Comparison of ENCODE assay signal across 8 cellular contexts in the genomic region with DNA sequence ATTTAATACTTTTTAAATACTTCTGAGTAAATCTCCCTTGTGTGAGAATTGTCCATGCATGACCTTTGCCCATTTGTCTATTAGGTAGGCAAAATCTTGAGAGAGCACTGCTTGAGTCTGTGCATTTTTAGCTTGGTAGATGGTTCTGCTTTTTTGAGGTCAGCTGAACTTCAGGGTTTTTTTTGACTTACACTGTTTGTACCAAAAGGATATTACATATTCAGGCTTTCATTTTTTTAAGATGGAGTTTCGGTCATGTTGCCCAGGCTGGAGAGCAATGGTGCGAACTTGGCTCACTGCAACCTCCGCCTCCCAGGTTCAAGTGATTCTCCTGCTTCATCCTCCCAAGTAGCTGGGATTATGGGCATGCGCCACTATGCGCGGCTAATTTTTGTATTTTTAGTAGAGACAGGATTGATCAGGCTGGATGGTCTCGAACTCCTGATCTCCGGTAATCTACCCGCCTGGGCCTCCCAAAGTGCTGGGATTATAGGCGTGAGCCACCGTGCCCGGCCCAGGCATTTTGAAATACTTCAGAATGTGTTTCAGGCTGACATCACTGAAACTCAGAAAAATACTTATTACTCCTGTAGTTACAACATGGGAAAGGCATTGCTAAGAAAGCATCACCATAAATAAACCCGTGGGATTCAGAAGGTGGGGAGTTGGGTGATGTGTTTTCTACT. TPM values are rescaled to one million over a fixed set of nuclear protein-coding genes. Genes with fewer than 3 reads are reported as not detected.
DNase-seq lines count a peak whose midpoint lies in the region; ATAC-seq and TF ChIP-seq lines count a peak whose summit lies in the region.

No MANE protein-coding gene starts in this region.

- H3K4me1 Mint-ChIP-seq in activated T-helper 2 cell treated with anti-CD3 and anti-CD28 coated beads, Interferon-gamma antibody, Interleukin-2, Interleukin-4, amounts not matched to agents 10 μg/mL and 5 μg/mL and 100 μg/mL, durations not matched to agents 14 hours and 24 hours and 36 hours (ENCODE audit: low read depth): peaks cover 25% of the 10 kb centered on the region
- peaks cover 34% of the 10 kb centered on the region for H3K4me1 Mint-ChIP-seq in T-helper 2 cell treated with Interferon-gamma antibody and Interleukin-4, amounts not matched to agents 5 μg/mL and 100 μg/mL, for 36 hours (ENCODE audit: low read depth)

- DNase-seq in dedifferentiated amniotic fluid mesenchymal stem cell (ENCODE audit: extremely low spot score) (peak; percentile 16), KG1 (lab: John Stamatoyannopoulos, UW) (no peak), T-helper 1 cell (no peak)
- DNase-seq in activated T-helper 2 cell treated with anti-CD3 and anti-CD28 coated beads, Interferon-gamma antibody, Interleukin-2, Interleukin-4, amounts not matched to agents 10 μg/mL and 5 μg/mL and 100 μg/mL, durations not matched to agents 14 hours and 24 hours and 36 hours (ENCODE audit: low spot score): no peak
- no peak for DNase-seq in T-helper 2 cell treated with Interferon-gamma antibody and Interleukin-4, amounts not matched to agents 5 μg/mL and 100 μg/mL, for 36 hours (ENCODE audit: low spot score)

- no peaks in the 10 kb centered on the region for H3K27me3 ChIP-seq in DOHH2 (ENCODE audit: control insufficient read depth, low read length)

- intact Hi-C loops in activated T-helper 2 cell treated with anti-CD3 and anti-CD28 coated beads, Interferon-gamma antibody, Interleukin-2, Interleukin-4, amounts not matched to agents 10 μg/mL and 5 μg/mL and 100 μg/mL, durations not matched to agents 14 hours and 24 hours and 36 hours (cut with micrococcal nuclease): no loop called here

- peaks cover 45% of the 10 kb centered on the region for H3F3A ChIP-seq in DOHH2 (ENCODE audit: control insufficient read depth, insufficient read depth)

- TF ChIP-seq CTCF in DOHH2 (IDR thresholded peaks at IDR 0.05; ENCODE audit: low read depth, low read length, poor library complexity, severe bottlenecking): no peak

- H3K9me2 ChIP-seq in DOHH2 (replicated peaks; ENCODE audit: control insufficient read depth, low read length): no peaks in the 10 kb centered on the region

- peaks cover 100% of the 10 kb centered on the region for H3K79me2 ChIP-seq in DOHH2 (ENCODE audit: control insufficient read depth, low read length)

- H3K4me1 ChIP-seq in DOHH2 (ENCODE audit: control insufficient read depth, low read length): peaks cover 92% of the 10 kb centered on the region

- peaks cover 14% of the 10 kb centered on the region for H3K36me3 Mint-ChIP-seq in activated T-helper 2 cell treated with anti-CD3 and anti-CD28 coated beads, Interferon-gamma antibody, Interleukin-2, Interleukin-4, amounts not matched to agents 10 μg/mL and 5 μg/mL and 100 μg/mL, durations not matched to agents 14 hours and 24 hours and 36 hours (ENCODE audit: low read depth)
- peaks cover 17% of the 10 kb centered on the region for H3K36me3 Mint-ChIP-seq in T-helper 2 cell treated with Interferon-gamma antibody and Interleukin-4, amounts not matched to agents 5 μg/mL and 100 μg/mL, for 36 hours (ENCODE audit: low read depth)

- peak overlapping the region; percentile 78 for H3K4me2 ChIP-seq in DOHH2 (ENCODE audit: low read length)

- peak overlapping the region; percentile 70 for H3K4me3 ChIP-seq in DOHH2 (ENCODE audit: low read length)

- no peaks in the 10 kb centered on the region for H3K9me3 ChIP-seq in DOHH2 (ENCODE audit: control insufficient read depth, insufficient read depth, low read length)

- H3K27ac ChIP-seq in DOHH2 (ENCODE audit: low read depth, low read length): peak overlapping the region; percentile 88

- H4K20me1 ChIP-seq in DOHH2 (ENCODE audit: control insufficient read depth, insufficient read depth, low read depth, low read length): peaks cover 4% of the 10 kb centered on the region; the same call in 1 of the 2 replicates

- H3K9me3 Mint-ChIP-seq in activated T-helper 2 cell treated with anti-CD3 and anti-CD28 coated beads, Interferon-gamma antibody, Interleukin-2, Interleukin-4, amounts not matched to agents 10 μg/mL and 5 μg/mL and 100 μg/mL, durations not matched to agents 14 hours and 24 hours and 36 hours: no peaks in the 10 kb centered on the region
- H3K9me3 Mint-ChIP-seq in T-helper 2 cell treated with Interferon-gamma antibody and Interleukin-4, amounts not matched to agents 5 μg/mL and 100 μg/mL, for 36 hours: no peaks in the 10 kb centered on the region

- no peak overlapping the region for H3K4me3 Mint-ChIP-seq in activated T-helper 2 cell treated with anti-CD3 and anti-CD28 coated beads, Interferon-gamma antibody, Interleukin-2, Interleukin-4, amounts not matched to agents 10 μg/mL and 5 μg/mL and 100 μg/mL, durations not matched to agents 14 hours and 24 hours and 36 hours (ENCODE audit: low read depth)
- no peak overlapping the region for H3K4me3 Mint-ChIP-seq in T-helper 2 cell treated with Interferon-gamma antibody and Interleukin-4, amounts not matched to agents 5 μg/mL and 100 μg/mL, for 36 hours

- no peaks in the 10 kb centered on the region for H3K27me3 Mint-ChIP-seq in activated T-helper 2 cell treated with anti-CD3 and anti-CD28 coated beads, Interferon-gamma antibody, Interleukin-2, Interleukin-4, amounts not matched to agents 10 μg/mL and 5 μg/mL and 100 μg/mL, durations not matched to agents 14 hours and 24 hours and 36 hours (ENCODE audit: low read depth)
- no peaks in the 10 kb centered on the region for H3K27me3 Mint-ChIP-seq in T-helper 2 cell treated with Interferon-gamma antibody and Interleukin-4, amounts not matched to agents 5 μg/mL and 100 μg/mL, for 36 hours (ENCODE audit: low read depth)

- peak; percentile 67 for ATAC-seq in GM19468 (IDR thresholded peaks at IDR 0.05; ENCODE audit: extremely low read depth, unreplicated experiment)
- ATAC-seq in HG03457 (IDR thresholded peaks at IDR 0.05; ENCODE audit: unreplicated experiment): peak; percentile 43

- no peak overlapping the region for H3K27ac Mint-ChIP-seq in activated T-helper 2 cell treated with anti-CD3 and anti-CD28 coated beads, Interferon-gamma antibody, Interleukin-2, Interleukin-4, amounts not matched to agents 10 μg/mL and 5 μg/mL and 100 μg/mL, durations not matched to agents 14 hours and 24 hours and 36 hours
- no peak overlapping the region for H3K27ac Mint-ChIP-seq in T-helper 2 cell treated with Interferon-gamma antibody and Interleukin-4, amounts not matched to agents 5 μg/mL and 100 μg/mL, for 36 hours

- H3K36me3 ChIP-seq in DOHH2 (ENCODE audit: control insufficient read depth, low read length): peaks cover 17% of the 10 kb centered on the region

RNA-seq across cellular contexts. Expression of gene RASSF3, which starts 11.1 kb away (rescaled TPM):
- total RNA-seq in activated T-helper 2 cell treated with anti-CD3 and anti-CD28 coated beads, Interferon-gamma antibody, Interleukin-2, Interleukin-4, amounts not matched to agents 10 μg/mL and 5 μg/mL and 100 μg/mL, durations not matched to agents 14 hours and 24 hours and 36 hours: 35.7 and 35.8 TPM in 2 replicates
